ENCODE assay signal across 8 cellular contexts in the genomic region with DNA sequence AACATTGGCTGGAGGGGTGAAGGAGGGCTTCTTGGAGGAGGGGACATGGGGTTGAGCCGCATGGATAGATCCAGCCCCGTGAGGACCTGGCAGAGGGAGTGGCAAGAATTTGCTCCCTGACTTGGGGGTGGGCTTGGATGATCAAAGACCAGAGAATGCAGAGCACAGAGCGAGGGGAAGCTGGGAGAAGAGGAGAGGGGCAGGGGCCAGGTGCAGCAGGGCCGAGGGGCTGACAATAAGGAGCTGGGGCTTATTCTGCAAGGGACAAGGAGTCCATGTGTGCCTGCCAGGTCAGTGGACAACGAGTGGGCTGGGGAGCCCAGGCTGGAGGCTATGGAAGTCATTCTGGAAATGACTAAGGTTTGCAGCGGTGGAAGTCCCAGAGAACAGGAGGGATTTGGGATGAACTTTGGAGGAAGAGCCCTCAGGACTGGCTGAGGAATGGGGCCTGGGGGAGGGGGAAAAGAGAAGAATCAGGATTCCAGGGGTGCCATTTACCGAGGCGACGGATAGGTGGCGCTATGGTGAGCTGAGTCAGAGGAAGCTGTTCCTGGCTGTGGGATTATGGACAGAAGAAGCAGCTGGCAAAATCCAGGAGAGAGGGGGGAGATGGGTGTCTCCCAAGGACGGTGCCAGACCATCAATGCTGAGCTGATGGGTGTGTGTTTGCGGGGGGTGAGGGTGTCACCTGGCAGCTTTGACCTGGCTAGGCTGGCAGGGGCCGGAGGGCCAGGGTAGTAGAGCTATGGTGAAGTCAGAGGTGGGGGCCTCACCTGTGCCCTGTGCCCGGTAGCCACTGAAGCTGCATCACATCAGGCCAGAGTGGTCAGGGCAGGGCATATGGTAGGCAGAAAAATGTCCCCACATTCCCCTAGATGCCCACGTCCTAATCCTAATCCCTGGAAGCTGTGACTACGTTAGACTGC. TPM values are rescaled to one million over a fixed set of nuclear protein-coding genes. Genes with fewer than 3 reads are reported as not detected.
A peak's percentile ranks its signal among the peaks of the same experiment; 100 is the strongest.
DNase-seq lines count a peak whose midpoint lies in the region; ATAC-seq and TF ChIP-seq lines count a peak whose summit lies in the region.

No MANE protein-coding gene starts in this region.

- no peak overlapping the region for H3K4me2 ChIP-seq in smooth muscle cell

- DNase-seq in activated naive CD4-positive, alpha-beta T cell treated with anti-CD3 and anti-CD28 coated beads for 36 hours: peak; percentile 64
- DNase-seq in activated naive CD4-positive, alpha-beta T cell treated with anti-CD3 and anti-CD28 coated beads, Interleukin-2, amount 50 U/mL, for 16 hours: no peak
- DNase-seq in NAMALWA (ENCODE audit: low spot score) (peak; percentile 32), heart right ventricle (peak in 1 of 2 donors; percentile 15), smooth muscle cell (lab: John Stamatoyannopoulos, UW; ENCODE audit: unreplicated experiment) (peak; percentile 30), NCI-H1048 (lab: John Stamatoyannopoulos, UW) (no peak), aorta (no peak)
- peak; percentile 47 to 59 for DNase-seq in activated T-cell treated with anti-CD3 and anti-CD28 coated beads, Interleukin-2, amount 50 U/mL, for 48 hours

- intact Hi-C loops in activated naive CD4-positive, alpha-beta T cell treated with anti-CD3 and anti-CD28 coated beads for 36 hours (cut with micrococcal nuclease): no loop called here
- intact Hi-C loops in heart right ventricle (cut with DNase I) (no loop called here), aorta (cut with DNase I) (no loop called here)

- H3K36me3 ChIP-seq in heart right ventricle: no peaks in the 10 kb centered on the region
- no peaks in the 10 kb centered on the region for H3K36me3 ChIP-seq in smooth muscle cell (ENCODE audit: low read depth)
- no peaks in the 10 kb centered on the region for H3K36me3 ChIP-seq in aorta (ENCODE audit: control insufficient read depth in 1 of 2, insufficient read depth in 2 of 2, low read length in 1 of 2)

- H4K20me1 ChIP-seq in smooth muscle cell (ENCODE audit: low read depth): peaks cover 18% of the 10 kb centered on the region

- H3K9ac ChIP-seq in smooth muscle cell (ENCODE audit: low read depth): no peak overlapping the region

- no peak overlapping the region for H2AFZ ChIP-seq in smooth muscle cell (ENCODE audit: low read depth)

- peaks cover 23% of the 10 kb centered on the region for H3K27me3 Mint-ChIP-seq in activated naive CD4-positive, alpha-beta T cell treated with anti-CD3 and anti-CD28 coated beads for 36 hours (ENCODE audit: low read depth)

- H3K4me3 ChIP-seq in heart right ventricle (no peak overlapping the region), smooth muscle cell (no peak overlapping the region), aorta (ENCODE audit: low read length in 2 of 2) (no peak overlapping the region)

- CTCF ChIA-PET in activated naive CD4-positive, alpha-beta T cell treated with anti-CD3 and anti-CD28 coated beads for 36 hours (lab: Charles Lee): interaction anchor here (0.6 to 2.4 kb wide), 13 partner anchors 10 to 1015 kb away, joined by 3 to 17 read pairs (median 3); no protein-coding TSS in a partner anchor

- ATAC-seq in heart right ventricle (peak in 5 of 8 donors; percentile 31 to 46 (median 37)), aorta (ENCODE audit: low FRiP score) (no peak)

- 41 to 43% methylated on average over 16 of the region's 16 CpGs for WGBS in heart right ventricle, 2 donors
- 46% methylated on average over 16 of the region's 16 CpGs for WGBS in smooth muscle cell (ENCODE audit: low lambda C conversion rate)
- WGBS in aorta, 2 donors: 39 to 45% methylated on average over 15 to 16 of the region's 16 CpGs

- no peaks in the 10 kb centered on the region for H3K9me3 Mint-ChIP-seq in activated naive CD4-positive, alpha-beta T cell treated with anti-CD3 and anti-CD28 coated beads for 36 hours

- no peak overlapping the region for H3K27ac Mint-ChIP-seq in activated naive CD4-positive, alpha-beta T cell treated with anti-CD3 and anti-CD28 coated beads for 36 hours

- H3K27me3 ChIP-seq in heart right ventricle (peaks cover 0 to 64% (median 38%) of the 10 kb centered on the region in 7 donors), smooth muscle cell (ENCODE audit: low read depth) (no peaks in the 10 kb centered on the region), aorta (ENCODE audit: control insufficient read depth in 1 of 2, insufficient read depth in 2 of 2, low read length in 1 of 2) (no peaks in the 10 kb centered on the region)

- H3K4me1 ChIP-seq in heart right ventricle (no peaks in the 10 kb centered on the region), smooth muscle cell (ENCODE audit: low read depth) (peaks cover 11% of the 10 kb centered on the region), aorta (ENCODE audit: control insufficient read depth in 1 of 2, insufficient read depth in 2 of 2, low read length in 2 of 2) (no peaks in the 10 kb centered on the region)

- no peaks in the 10 kb centered on the region for H3K79me2 ChIP-seq in smooth muscle cell (ENCODE audit: low read depth)

- no peak overlapping the region for H3K4me3 Mint-ChIP-seq in activated naive CD4-positive, alpha-beta T cell treated with anti-CD3 and anti-CD28 coated beads for 36 hours

- H3F3A ChIP-seq in smooth muscle cell (ENCODE audit: low read depth): peaks cover 10% of the 10 kb centered on the region

- H3K36me3 Mint-ChIP-seq in activated naive CD4-positive, alpha-beta T cell treated with anti-CD3 and anti-CD28 coated beads for 36 hours (ENCODE audit: low read depth): no peaks in the 10 kb centered on the region

- no peaks in the 10 kb centered on the region for H3K4me1 Mint-ChIP-seq in activated naive CD4-positive, alpha-beta T cell treated with anti-CD3 and anti-CD28 coated beads for 36 hours (ENCODE audit: low read depth)

- no peaks in the 10 kb centered on the region for H3K9me3 ChIP-seq in heart right ventricle
- no peaks in the 10 kb centered on the region for H3K9me3 ChIP-seq in smooth muscle cell (replicated peaks; ENCODE audit: low read depth)
- no peaks in the 10 kb centered on the region for H3K9me3 ChIP-seq in aorta (ENCODE audit: control insufficient read depth, low read length)

- H3K27ac ChIP-seq in heart right ventricle: no peak overlapping the region
- H3K27ac ChIP-seq in smooth muscle cell (ENCODE audit: low read depth): no peak overlapping the region
- H3K27ac ChIP-seq in aorta (ENCODE audit: low read depth in 1 of 2, low read length in 2 of 2): no peak overlapping the region

- peak in 7 of 9 donors; percentile 41 to 56 (median 52) for TF ChIP-seq CTCF in heart right ventricle (IDR thresholded peaks at IDR 0.05)
- TF ChIP-seq CTCF in smooth muscle cell (IDR thresholded peaks at IDR 0.05; ENCODE audit: borderline replicate concordance, insufficient read depth, poor library complexity, severe bottlenecking): peak; percentile 76

RNA-seq across cellular contexts. Expression of gene KCNG1, which starts 7.8 kb away (rescaled TPM):
- under 1 TPM; 0.29 to 0.59 TPM for total RNA-seq in activated naive CD4-positive, alpha-beta T cell treated with anti-CD3 and anti-CD28 coated beads for 36 hours
- total RNA-seq in heart right ventricle: under 1 TPM in 7 of 10 donors, not detected in 3; 0.15 to 0.56 (median 0.31) TPM
- under 1 TPM in 1 of 2 donors, not detected in 1; 0.99 TPM for polyA plus RNA-seq in heart right ventricle
- total RNA-seq in smooth muscle cell: 37.4 and 51.2 TPM in 2 replicates
- 52.0 and 54.1 TPM in 2 replicates for polyA plus RNA-seq in smooth muscle cell
- total RNA-seq in aorta: under 1 TPM in 1 of 2 donors, not detected in 1; 0.39 TPM
- polyA plus RNA-seq in aorta: under 1 TPM in 1 of 2 donors, not detected in 1; 0.10 TPM

RNA-seq across cellular contexts. Expression of gene MOCS3, which starts 56.4 kb away (rescaled TPM):
- total RNA-seq in activated naive CD4-positive, alpha-beta T cell treated with anti-CD3 and anti-CD28 coated beads for 36 hours: 1 to 10 TPM; 1.6 to 2.2 TPM
- total RNA-seq in heart right ventricle (1 to 10 TPM; 2.3 to 3.2 (median 2.6) TPM), smooth muscle cell (3.7 and 5.2 TPM in 2 replicates), aorta (1 to 10 TPM; 2.7 to 3.2 TPM)
- polyA plus RNA-seq in heart right ventricle (1 to 10 TPM in 1 of 2 donors, under 1 TPM in 1; 0.95 to 1.7 TPM), smooth muscle cell (3.2 and 3.7 TPM in 2 replicates), aorta (1 to 10 TPM; 1.0 to 2.6 TPM)

RNA-seq across cellular contexts. Expression of gene DPM1, which starts 56.7 kb away (rescaled TPM):
- 10 to 100 TPM; 64.8 to 66.1 TPM for total RNA-seq in activated naive CD4-positive, alpha-beta T cell treated with anti-CD3 and anti-CD28 coated beads for 36 hours
- 10 to 100 TPM; 35.4 to 52.8 (median 49.9) TPM for total RNA-seq in heart right ventricle
- 10 to 100 TPM; 29.4 to 44.6 TPM for polyA plus RNA-seq in heart right ventricle
- 141 and 148 TPM in 2 replicates for total RNA-seq in smooth muscle cell
- polyA plus RNA-seq in smooth muscle cell: 89.1 and 104 TPM in 2 replicates
- 10 to 100 TPM; 29.6 to 35.8 TPM for total RNA-seq in aorta
- polyA plus RNA-seq in aorta: 10 to 100 TPM; 54.5 to 59.0 TPM

Comparison
In these comparisons a context has a peak if more than half of its experiments do, and no peak if none do; other contexts are left out.
1. DNase-seq: peak in activated naive CD4-positive, alpha-beta T cell treated with anti-CD3 and anti-CD28 coated beads for 36 hours (single experiment), NAMALWA (single experiment), activated T-cell treated with anti-CD3 and anti-CD28 coated beads, Interleukin-2, amount 50 U/mL, for 48 hours (2 of 2) and smooth muscle cell (single experiment); none in activated naive CD4-positive, alpha-beta T cell treated with anti-CD3 and anti-CD28 coated beads, Interleukin-2, amount 50 U/mL, for 16 hours (single experiment), NCI-H1048 (single experiment) and aorta (0 of 2).
2. RNA of gene KCNG1, which starts 7.8 kb away (total RNA-seq): 37.4 to 51.2 TPM in smooth muscle cell; 0.29 to 0.59 TPM in activated naive CD4-positive, alpha-beta T cell treated with anti-CD3 and anti-CD28 coated beads for 36 hours, 0.39 TPM in aorta and 0.15 to 0.56 TPM in heart right ventricle; every median in the first group is over 10 times any median in the second.